Comparison of ENCODE assay signal across 11 cellular contexts in genomic region chr4:978957-979701, GRCh38. TPM values are rescaled to one million over a fixed set of nuclear protein-coding genes. Genes with fewer than 3 reads are reported as not detected.
DNase-seq lines count a peak whose midpoint lies in the region; ATAC-seq and TF ChIP-seq lines count a peak whose summit lies in the region.
"Had no signal": no experiment of that assay in that cellular context is flagged by ENCODE, and none has a peak within 500 bp of the region (broad histone marks: within the 10 kb centered on the region; RNA-seq: fewer than 3 reads in every experiment).

No MANE protein-coding gene starts in this region.

- peaks cover 4% of the 10 kb centered on the region for H3K4me1 Mint-ChIP-seq in endodermal cell
- H3K4me1 Mint-ChIP-seq: stimulated activated naive CD8-positive, alpha-beta T cell treated with anti-CD3 and anti-CD28 coated beads, Interleukin-15, amount 100 ng/mL, for 72 hours had no signal

- H3K4me1 ChIP-seq in endodermal cell (ENCODE audit: control insufficient read depth, insufficient read depth, low read length), result no peaks in the 10 kb centered on the region

- H3K36me3 Mint-ChIP-seq in endodermal cell (ENCODE audit: low read depth), result peaks cover 2% of the 10 kb centered on the region

- H3K36me3 ChIP-seq in endodermal cell (ENCODE audit: control insufficient read depth, insufficient read depth, low read length), result no peaks in the 10 kb centered on the region

- H3K4me3 ChIP-seq in NB4 (ENCODE audit: low read depth, low read length) (no peak overlapping the region), endodermal cell (ENCODE audit: low read length) (no peak overlapping the region)

- H3K27ac ChIP-seq in endodermal cell (ENCODE audit: low read depth, low read length), result no peak overlapping the region

- no peak for ATAC-seq in HG03565 (IDR thresholded peaks at IDR 0.05; ENCODE audit: unreplicated experiment)
- ATAC-seq: activated T-cell treated with anti-CD3 and anti-CD28 coated beads, Interleukin-2, amount 50 U/mL, for 72 hours; stimulated activated naive CD8-positive, alpha-beta T cell treated with anti-CD3 and anti-CD28 coated beads, Interleukin-15, amount 100 ng/mL, for 72 hours had no signal

- H3K9ac ChIP-seq in endodermal cell (ENCODE audit: extremely low read depth, low read length, poor library complexity, severe bottlenecking), result no peak overlapping the region

- TF ChIP-seq CTCF in NB4 (IDR thresholded peaks at IDR 0.05; ENCODE audit: low read depth, low read length) (no peak), endodermal cell (conservative IDR thresholded peaks at IDR 0.05) (no peak)

- TF ChIP-seq POLR2A in NB4 (IDR thresholded peaks at IDR 0.05; ENCODE audit: extremely low read depth, insufficient read length), result no peak

- H3K9me3 ChIP-seq in endodermal cell (ENCODE audit: control insufficient read depth, low read length), result no peaks in the 10 kb centered on the region

- no peak overlapping the region for H3K4me3 Mint-ChIP-seq in endodermal cell
- H3K4me3 Mint-ChIP-seq: activated T-cell treated with anti-CD3 and anti-CD28 coated beads, Interleukin-2, amount 50 U/mL, for 72 hours; stimulated activated naive CD8-positive, alpha-beta T cell treated with anti-CD3 and anti-CD28 coated beads, Interleukin-15, amount 100 ng/mL, for 72 hours had no signal

- 62 to 73% methylated on average over 15 to 20 of the region's 20 CpGs for WGBS in endodermal cell (ENCODE audit: insufficient coverage in 1 of 2, insufficient read length in 1 of 2), 2 experiments

- H3K27me3 Mint-ChIP-seq in endodermal cell (ENCODE audit: insufficient read depth), result peaks cover 20% of the 10 kb centered on the region
- H3K27me3 Mint-ChIP-seq: stimulated activated naive CD8-positive, alpha-beta T cell treated with anti-CD3 and anti-CD28 coated beads, Interleukin-15, amount 100 ng/mL, for 72 hours had no signal

- H3K9me3 Mint-ChIP-seq in endodermal cell, result peaks cover 10% of the 10 kb centered on the region
- H3K9me3 Mint-ChIP-seq: activated T-cell treated with anti-CD3 and anti-CD28 coated beads, Interleukin-2, amount 50 U/mL, for 72 hours; stimulated activated naive CD8-positive, alpha-beta T cell treated with anti-CD3 and anti-CD28 coated beads, Interleukin-15, amount 100 ng/mL, for 72 hours had no signal

- DNase-seq in A172 (ENCODE audit: low spot score), result peak; percentile 27
- DNase-seq in NB4 (ENCODE audit: low read depth), result peak; percentile 94
- DNase-seq in endodermal cell, result peak; percentile 79
- DNase-seq in NCI-H2081 treated with DMSO at 0.1 percent for 48 hours (lab: John Stamatoyannopoulos, UW), result no peak
- DNase-seq in NCI-H2107 (lab: John Stamatoyannopoulos, UW), result no peak
- DNase-seq: activated T-cell treated with anti-CD3 and anti-CD28 coated beads, Interleukin-2, amount 50 U/mL, for 72 hours; NCI-H524; stimulated activated CD4-positive, alpha-beta T cell treated with anti-CD3 and anti-CD28 coated beads, Interleukin-12 subunit alpha, Interleukin-12 subunit beta, amount 100 ng/mL, for 4 hours; stimulated activated naive CD8-positive, alpha-beta T cell treated with anti-CD3 and anti-CD28 coated beads, Interleukin-15, amount 100 ng/mL, for 72 hours; T-helper 9 cell had no signal

- no peaks in the 10 kb centered on the region for H3K27me3 ChIP-seq in endodermal cell (ENCODE audit: control insufficient read depth, insufficient read depth, low read length, poor library complexity, severe bottlenecking)

- no peak overlapping the region for H3K27ac Mint-ChIP-seq in endodermal cell
- H3K27ac Mint-ChIP-seq: activated T-cell treated with anti-CD3 and anti-CD28 coated beads, Interleukin-2, amount 50 U/mL, for 72 hours; stimulated activated naive CD8-positive, alpha-beta T cell treated with anti-CD3 and anti-CD28 coated beads, Interleukin-15, amount 100 ng/mL, for 72 hours had no signal

RNA-seq across cellular contexts. Expression of gene DGKQ, which starts 5.8 kb away (rescaled TPM):
- total RNA-seq in A172 (2014; rRNA removed; shearing (Covaris generic)), result 17.4 and 25.0 TPM in 2 replicates
- 10 to 100 TPM; 26.3 to 31.1 TPM for total RNA-seq in endodermal cell
- 7.8 TPM for polyA plus RNA-seq in endodermal cell (2013, experiment 1 of 2)
- polyA plus RNA-seq in endodermal cell (2013, experiment 2 of 2), result 8.3 TPM

RNA-seq across cellular contexts. Expression of gene IDUA, which starts 7.7 kb away (rescaled TPM):
- total RNA-seq in A172 (2014; rRNA removed; shearing (Covaris generic)), result 14.1 and 16.1 TPM in 2 replicates
- 10 to 100 TPM; 22.4 to 25.6 TPM for total RNA-seq in endodermal cell
- polyA plus RNA-seq in endodermal cell (2013, experiment 1 of 2), result 4.3 TPM
- 3.6 TPM for polyA plus RNA-seq in endodermal cell (2013, experiment 2 of 2)

RNA-seq across cellular contexts. Expression of gene SLC26A1, which starts 14.1 kb away (rescaled TPM):
- total RNA-seq in A172 (2014; rRNA removed; shearing (Covaris generic)), result 0.41 TPM in 1 of 2 replicates, not detected in the other
- total RNA-seq in endodermal cell, result 1 to 10 TPM in 1 of 2 donors, under 1 TPM in 1; 0.55 to 1.0 TPM
- polyA plus RNA-seq in endodermal cell (2013, experiment 1 of 2), result 0.21 TPM
- polyA plus RNA-seq in endodermal cell (2013, experiment 2 of 2), result 0.08 TPM
- total RNA-seq: activated T-cell treated with anti-CD3 and anti-CD28 coated beads, Interleukin-2, amount 50 U/mL, for 72 hours had no signal

RNA-seq across cellular contexts. Expression of gene FGFRL1, which starts 32.3 kb away (rescaled TPM):
- 85.0 and 102 TPM in 2 replicates for total RNA-seq in A172 (2014; rRNA removed; shearing (Covaris generic))
- total RNA-seq in endodermal cell, result 10 to 100 TPM; 51.0 to 93.3 TPM
- 33.2 TPM for polyA plus RNA-seq in endodermal cell (2013, experiment 1 of 2)
- polyA plus RNA-seq in endodermal cell (2013, experiment 2 of 2), result 31.8 TPM

RNA-seq across cellular contexts. Expression of gene TMEM175, which starts 46.9 kb away (rescaled TPM):
- 26.2 and 27.5 TPM in 2 replicates for total RNA-seq in A172 (2014; rRNA removed; shearing (Covaris generic))
- total RNA-seq in endodermal cell, result 10 to 100 TPM; 15.9 to 23.0 TPM
- 21.9 TPM for polyA plus RNA-seq in endodermal cell (2013, experiment 1 of 2)
- 21.2 TPM for polyA plus RNA-seq in endodermal cell (2013, experiment 2 of 2)

Comparison
In these comparisons a context has a peak if more than half of its experiments do, and no peak if none do; other contexts are left out.
1. DNase-seq: peak in A172 (single experiment), NB4 (single experiment) and endodermal cell (single experiment); none in NCI-H2081 treated with DMSO at 0.1 percent for 48 hours (single experiment) and NCI-H2107 (single experiment).